In the genomic region with DNA sequence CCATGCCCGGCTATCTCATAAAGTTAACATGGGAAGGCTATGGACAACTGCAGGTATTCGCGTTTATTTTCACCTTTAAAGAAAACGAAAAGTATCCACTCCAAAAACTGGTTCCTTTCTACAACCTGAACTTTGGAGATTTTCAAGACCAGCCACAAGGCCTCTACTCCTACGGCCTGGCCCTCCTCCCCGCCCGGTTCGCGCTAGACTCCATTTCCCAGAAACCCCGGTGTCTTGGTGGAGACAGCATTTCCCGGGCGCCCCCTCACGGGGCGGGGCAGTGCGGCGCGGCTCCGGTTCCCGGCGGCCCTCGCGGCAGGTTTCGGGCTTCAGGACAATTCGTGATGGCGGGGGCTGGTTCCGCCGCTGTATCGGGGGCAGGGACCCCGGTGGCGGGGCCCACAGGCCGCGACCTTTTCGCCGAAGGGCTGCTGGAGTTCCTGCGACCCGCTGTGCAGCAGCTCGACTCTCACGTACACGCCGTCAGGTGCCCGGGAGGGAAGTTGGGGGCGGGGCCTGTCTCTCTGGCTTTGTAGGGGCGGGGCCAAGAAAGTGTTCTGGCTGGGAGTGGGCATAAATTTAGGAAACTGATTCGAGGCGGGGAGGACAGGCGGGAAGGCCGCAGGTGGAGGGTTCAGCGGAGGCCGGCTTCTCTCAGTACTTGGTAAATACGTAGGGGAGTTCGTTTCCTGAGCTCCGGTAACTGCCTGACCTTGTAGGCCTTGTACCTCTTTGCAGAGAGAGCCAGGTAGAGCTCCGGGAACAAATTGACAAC, we compare ENCODE assay signal across 8 cellular contexts. TPM values are rescaled to one million over a fixed set of nuclear protein-coding genes. Genes with fewer than 3 reads are reported as not detected.
DNase-seq lines count a peak whose midpoint lies in the region; ATAC-seq and TF ChIP-seq lines count a peak whose summit lies in the region.

A gene with protein sequence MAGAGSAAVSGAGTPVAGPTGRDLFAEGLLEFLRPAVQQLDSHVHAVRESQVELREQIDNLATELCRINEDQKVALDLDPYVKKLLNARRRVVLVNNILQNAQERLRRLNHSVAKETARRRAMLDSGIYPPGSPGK (plus strand): TSS at position 304 of the 775 bp plus-strand sequence. CDS start 41 bp downstream, at position 345.

- DNase-seq in NCI-H1417 treated with DMSO at 0.1 percent for 48 hours (lab: John Stamatoyannopoulos, UW) (peak; percentile 30), T-cell (peak; percentile 73 to 93 (median 84)), adipocyte (ENCODE audit: low read depth) (peak; percentile 95), cardiac muscle cell (ENCODE audit: low read depth in 1 of 2, low spot score in 1 of 2) (peak; percentile 93), posterior cingulate gyrus (peak; percentile 84 to 99 (median 90)), type B pancreatic cell (ENCODE audit: extremely low spot score, unreplicated experiment) (peak; percentile 91)

- H3K4me1 ChIP-seq in adipocyte (ENCODE audit: control insufficient read depth, insufficient read depth, low read length) (peaks cover 36% of the 10 kb centered on the region), cardiac muscle cell (ENCODE audit: low read depth) (no peaks in the 10 kb centered on the region)

- H3K4me3 Mint-ChIP-seq in T-cell (peak within 1 kb of the TSS; percentile 92 to 94 (median 94)), type B pancreatic cell (peak within 1 kb of the TSS; percentile 97)

- H3K9me3 ChIP-seq in adipocyte (ENCODE audit: control insufficient read depth, low read length) (no peaks in the 10 kb centered on the region), cardiac muscle cell (ENCODE audit: low read depth) (no peaks in the 10 kb centered on the region)

- H3K27ac ChIP-seq in cardiac muscle cell, result peak within 1 kb of the TSS; percentile 93

- CTCF ChIA-PET in T-cell (lab: Charles Lee), result interaction anchor here in 1 of 2 donors (2.1 kb wide), 1 partner anchor 25 kb away, joined by 6 read pairs; a partner anchor contains a TSS

- H3K9ac ChIP-seq in adipocyte (ENCODE audit: low read length), result peak within 1 kb of the TSS; percentile 95

- TF ChIP-seq CTCF in GM12875 (IDR thresholded peaks at IDR 0.05; ENCODE audit: borderline replicate concordance, insufficient read depth, low read depth, low read length), result no peak
- TF ChIP-seq CTCF in cardiac muscle cell (IDR thresholded peaks at IDR 0.05; ENCODE audit: low read depth, low read length), result peak; percentile 21
- TF ChIP-seq CTCF in type B pancreatic cell (conservative IDR thresholded peaks at IDR 0.05), result peak; percentile 27

- H3K27me3 Mint-ChIP-seq in T-cell, result no peaks in the 10 kb centered on the region
- H3K27me3 Mint-ChIP-seq in type B pancreatic cell, result no peaks in the 10 kb centered on the region

- H3K36me3 ChIP-seq in adipocyte (ENCODE audit: control insufficient read depth, insufficient read depth, low read length, severe bottlenecking), result peaks cover 30% of the 10 kb centered on the region
- H3K36me3 ChIP-seq in cardiac muscle cell, result peaks cover 29% of the 10 kb centered on the region

- H3K36me3 Mint-ChIP-seq in T-cell (peaks cover 15% of the 10 kb centered on the region), type B pancreatic cell (peaks cover 11% of the 10 kb centered on the region)

- ATAC-seq in HG02763 (IDR thresholded peaks at IDR 0.05; ENCODE audit: unreplicated experiment) (peak; percentile 90), T-cell (replicated peaks in 1 of 4) (peak; percentile 95 to 99 (median 98))

- POLR2A ChIA-PET in T-cell (lab: Charles Lee), result interaction anchor here in 1 of 2 donors (0.5 to 2.1 kb wide), 2 partner anchors 24 to 69 kb away, joined by 4 to 9 read pairs; a partner anchor contains a TSS

- H3K4me3 ChIP-seq in GM12875 (ENCODE audit: low read depth, low read length) (peak within 1 kb of the TSS; percentile 64), adipocyte (ENCODE audit: low read length) (peak within 1 kb of the TSS; percentile 99), cardiac muscle cell (peak within 1 kb of the TSS; percentile 79)

- H3K4me1 Mint-ChIP-seq in T-cell (peaks cover 16 to 18% (median 17%) of the 10 kb centered on the region in 3 donors), type B pancreatic cell (ENCODE audit: unreplicated experiment) (peaks cover 23% of the 10 kb centered on the region)

- H3K9me3 Mint-ChIP-seq in T-cell (no peaks in the 10 kb centered on the region), type B pancreatic cell (peaks cover 4% of the 10 kb centered on the region)

- intact Hi-C loops in posterior cingulate gyrus (cut with DNase I), result loop anchor here (2.0 to 10.0 kb wide), 2 partner anchors 86 to 144 kb away; no protein-coding TSS in a partner anchor

- H3K27ac Mint-ChIP-seq in T-cell (peak within 1 kb of the TSS; percentile 93 to 94), type B pancreatic cell (peak within 1 kb of the TSS; percentile 92)

- H3K27me3 ChIP-seq in adipocyte (replicated peaks; ENCODE audit: control insufficient read depth, insufficient read depth, low read length) (no peaks in the 10 kb centered on the region), cardiac muscle cell (no peaks in the 10 kb centered on the region)

RNA-seq across cellular contexts. Expression of the gene that starts here (rescaled TPM):
- total RNA-seq in T-cell (10 to 100 TPM; 16.1 to 29.8 (median 26.6) TPM), cardiac muscle cell (56.1 and 83.4 TPM in 2 replicates), type B pancreatic cell (ENCODE audit: low replicate concordance) (28.2 and 40.3 TPM in 2 replicates)
- 113 and 115 TPM in 2 replicates for polyA plus RNA-seq in cardiac muscle cell

Comparison
In these comparisons a context has a peak if more than half of its experiments do, and no peak if none do; other contexts are left out.
1. Peak in every context shown above with its lines: DNase-seq, ATAC-seq, H3K4me3 ChIP-seq and H3K27ac ChIP-seq.
2. DNase-seq: peak in every context shown above with its lines; median percentile 95 in adipocyte; 93 in cardiac muscle cell; 91 in type B pancreatic cell; 90 in posterior cingulate gyrus; 84 in T-cell; 30 in NCI-H1417 treated with DMSO at 0.1 percent for 48 hours.